In genomic region chr12:92134638-92135274, GRCh38 we compare ENCODE assay signal across 8 cellular contexts. TPM values are rescaled to one million over a fixed set of nuclear protein-coding genes. Genes with fewer than 3 reads are reported as not detected.
A peak's percentile ranks its signal among the peaks of the same experiment; 100 is the strongest.
DNase-seq lines count a peak whose midpoint lies in the region; ATAC-seq and TF ChIP-seq lines count a peak whose summit lies in the region.

No MANE protein-coding gene starts in this region.

- no peaks in the 10 kb centered on the region for H3K27me3 Mint-ChIP-seq in CD4-positive, alpha-beta T cell
- no peaks in the 10 kb centered on the region for H3K27me3 Mint-ChIP-seq in nephron (ENCODE audit: low read depth)

- peak overlapping the region; percentile 99 for H3K27ac Mint-ChIP-seq in CD4-positive, alpha-beta T cell
- peak overlapping the region; percentile 34 to 56 (median 37) for H3K27ac Mint-ChIP-seq in nephron

- no peaks in the 10 kb centered on the region for H3K27me3 ChIP-seq in CD4-positive, alpha-beta T cell (ENCODE audit: control insufficient read depth, insufficient read depth, low read length)
- H3K27me3 ChIP-seq in IMR-90 (ENCODE audit: control insufficient read depth, insufficient read depth, low read length): no peaks in the 10 kb centered on the region

- H3K79me1 ChIP-seq in IMR-90 (ENCODE audit: low read depth in 1 of 2, low read length in 2 of 2): peaks cover 6 to 56% of the 10 kb centered on the region in 2 experiments

- H3K9me3 ChIP-seq in CD4-positive, alpha-beta T cell (ENCODE audit: control insufficient read depth, low read length): no peaks in the 10 kb centered on the region
- H3K9me3 ChIP-seq in IMR-90 (ENCODE audit: control insufficient read depth, insufficient read depth, low read length): no peaks in the 10 kb centered on the region

- peak overlapping the region; percentile 53; the same call in 1 of the 2 replicates for H4K91ac ChIP-seq in IMR-90 (ENCODE audit: insufficient read depth, low read depth, low read length)

- H4K8ac ChIP-seq in IMR-90 (ENCODE audit: low read depth in 2 of 2, low read length in 2 of 2): peak overlapping the region; percentile 20 to 49; a peak in 3 of 4 replicates

- H2AK9ac ChIP-seq in IMR-90 (replicated peaks; ENCODE audit: low read depth, low read length, poor library complexity): no peak overlapping the region

- CTCF ChIA-PET in CD4-positive, alpha-beta T cell (lab: Charles Lee): interaction anchor here (1.1 to 2.7 kb wide), 2 partner anchors 10 to 752 kb away, joined by 3 to 17 read pairs; partner anchors contain the start of gene BTG1
- CTCF ChIA-PET in IMR-90 (lab: Yijun Ruan, JAX): interaction anchor here (0.9 to 1.1 kb wide), 3 partner anchors 9 to 752 kb away, joined by 3 read pairs; no protein-coding TSS in a partner anchor

- peak overlapping the region; percentile 81; the same call in 1 of the 2 replicates for H3K4me2 ChIP-seq in IMR-90 (ENCODE audit: low read depth, low read length)

- TF ChIP-seq POLR2A in IMR-90 (IDR thresholded peaks at IDR 0.05; ENCODE audit: low read depth, low read length): peak; percentile 38; the same call in 1 of the 2 replicates

- no CpG with 5 or more reads among the region's 5 CpGs for WGBS in IMR-90 (ENCODE audit: extremely low coverage in 2 of 2, insufficient read length in 1 of 2), 2 experiments

- H3K4ac ChIP-seq in IMR-90 (ENCODE audit: low read depth, low read length): peak overlapping the region; percentile 71; the same call in 1 of the 2 replicates

- peak overlapping the region; percentile 59 for H2BK20ac ChIP-seq in IMR-90 (ENCODE audit: low read depth, low read length)

- H3K9ac ChIP-seq in IMR-90 (ENCODE audit: low read depth, low read length): 0 out of 2 replicates have a peak overlapping the region, but pooled peaks have one; percentile 40

- H3K4me3 ChIP-seq in IMR-90 (ENCODE audit: insufficient read depth, low read depth, low read length): no peak overlapping the region

- peaks cover 19% of the 10 kb centered on the region for H3K4me1 ChIP-seq in IMR-90 (ENCODE audit: control insufficient read depth, insufficient read depth, low read length)

- H2BK120ac ChIP-seq in IMR-90 (ENCODE audit: low read depth, low read length): peak overlapping the region; percentile 73

- ATAC-seq in CD4-positive, alpha-beta T cell (ENCODE audit: poor library complexity): peak; percentile 19
- peak; percentile 42; the same call in 1 of the 2 replicates for ATAC-seq in IMR-90 (ENCODE audit: low read depth)
- no peak for ATAC-seq in GM21447 (IDR thresholded peaks at IDR 0.05; ENCODE audit: unreplicated experiment)
- no peak for ATAC-seq in HG02938 (IDR thresholded peaks at IDR 0.05; ENCODE audit: unreplicated experiment)

- H3K18ac ChIP-seq in IMR-90 (ENCODE audit: low read depth, low read length): peak overlapping the region; percentile 84; the same call in 1 of the 2 replicates

- no TSS peak for BruUV-seq in IMR-90 (replicated peaks; lab: Mats Ljungman, UMichigan)

- no peak overlapping the region for H2AK5ac ChIP-seq in IMR-90 (ENCODE audit: low read depth, low read length)

- no peak for TF ChIP-seq CTCF in CD4-positive, alpha-beta T cell (IDR thresholded peaks at IDR 0.05)
- TF ChIP-seq CTCF in IMR-90 (conservative IDR thresholded peaks at IDR 0.05; ENCODE audit: low read depth, low read length) (no peak), nephron (IDR thresholded peaks at IDR 0.05; ENCODE audit: unreplicated experiment in 3 of 3) (no peak)

- 0 out of 2 replicates have a peak, but pooled peaks cover 1% of the 10 kb centered on the region for H3K36me3 ChIP-seq in IMR-90 (ENCODE audit: control insufficient read depth, insufficient read depth, low read length)

- peak overlapping the region; percentile 81; the same call in 1 of the 2 replicates for H3K23ac ChIP-seq in IMR-90 (ENCODE audit: low read depth, low read length)

- POLR2A ChIA-PET in CD4-positive, alpha-beta T cell (lab: Charles Lee): interaction anchor here (0.8 to 10.0 kb wide), 17 partner anchors 10 to 436 kb away, joined by 3 to 298 read pairs (median 6); partner anchors contain the start of gene BTG1
- POLR2A ChIA-PET in IMR-90 (lab: Charles Lee; ENCODE audit: unreplicated experiment): interaction anchor here (0.7 kb wide), 1 partner anchor 108 kb away, joined by 4 read pairs; no protein-coding TSS in a partner anchor

- peak overlapping the region; percentile 100 for H3K4me3 Mint-ChIP-seq in CD4-positive, alpha-beta T cell
- H3K4me3 Mint-ChIP-seq in nephron: peak overlapping the region in 1 of 3 experiments; percentile 21

- DNase-seq in CD4-positive, alpha-beta T cell: no peak
- DNase-seq in IMR-90 (peak; percentile 84), astrocyte of the hippocampus (ENCODE audit: low read depth, low spot score) (peak; percentile 39), HUDEP-2 (lab: John Stamatoyannopoulos, UW; ENCODE audit: unreplicated experiment in 76 of 76) (no peak)
- DNase-seq in activated CD8-positive, alpha-beta memory T cell treated with anti-CD3 and anti-CD28 coated beads for 24 hours: no peak

- no peaks in the 10 kb centered on the region for H3K9me3 Mint-ChIP-seq in CD4-positive, alpha-beta T cell
- H3K9me3 Mint-ChIP-seq in nephron: no peaks in the 10 kb centered on the region

- H4K20me1 ChIP-seq in IMR-90 (ENCODE audit: insufficient read depth, low read length): no peaks in the 10 kb centered on the region

- peak overlapping the region; percentile 89; the same call in 1 of the 2 replicates for H4K5ac ChIP-seq in IMR-90 (ENCODE audit: low read depth, low read length)

- H2BK5ac ChIP-seq in IMR-90 (ENCODE audit: low read depth, low read length, poor library complexity, severe bottlenecking): peak overlapping the region; percentile 75

- peaks cover 90% of the 10 kb centered on the region for H3K36me3 Mint-ChIP-seq in CD4-positive, alpha-beta T cell (ENCODE audit: low read depth)
- peaks cover 21% of the 10 kb centered on the region for H3K36me3 Mint-ChIP-seq in nephron (ENCODE audit: low read depth)

- peak overlapping the region; percentile 59 for H3K27ac ChIP-seq in CD4-positive, alpha-beta T cell (ENCODE audit: low read depth, low read length)
- peak overlapping the region; percentile 36 for H3K27ac ChIP-seq in IMR-90 (ENCODE audit: insufficient read depth, low read length)

- H3K4me1 Mint-ChIP-seq in CD4-positive, alpha-beta T cell (ENCODE audit: low read depth): peaks cover 76% of the 10 kb centered on the region
- H3K4me1 Mint-ChIP-seq in nephron: peaks cover 77% of the 10 kb centered on the region

- intact Hi-C loops in CD4-positive, alpha-beta T cell (cut with DNase I, micrococcal nuclease): loop anchor here (5.0 to 10.0 kb wide), 4 partner anchors 37 to 360 kb away; no protein-coding TSS in a partner anchor
- intact Hi-C loops in IMR-90 (cut with micrococcal nuclease): no loop called here

- peaks cover 15% of the 10 kb centered on the region for H3K9me1 ChIP-seq in IMR-90 (ENCODE audit: insufficient read depth, low read length)

- in situ Hi-C loops in IMR-90 (cut with MboI; ENCODE audit: low sequenced_read_pairs): loop anchor here (5.0 kb wide), 2 partner anchors 52 to 322 kb away; no protein-coding TSS in a partner anchor

- peak overlapping the region; percentile 22; the same call in 1 of the 3 replicates for H2BK15ac ChIP-seq in IMR-90 (ENCODE audit: low read depth, low read length)

- peak overlapping the region; percentile 31; the same call in 1 of the 2 replicates for H3K56ac ChIP-seq in IMR-90 (ENCODE audit: extremely low read depth, insufficient read depth, low read length)

- peak overlapping the region; percentile 77 for H3K14ac ChIP-seq in IMR-90 (replicated peaks; ENCODE audit: low read depth, low read length)

- dilution Hi-C loops in IMR-90 (cut with HindIII; ENCODE audit: low sequenced_read_pairs, unreplicated experiment): no loop called here

- no peak for TF ChIP-seq RAD21 in IMR-90 (IDR thresholded peaks at IDR 0.05; ENCODE audit: low read length)

- no peak overlapping the region for H2AFZ ChIP-seq in IMR-90 (replicated peaks; ENCODE audit: low read length, poor library complexity)

TF ChIP-seq in IMR-90, 13 proteins besides CTCF, POLR2A, EP300 and RAD21:
- TF ChIP-seq FOS (IDR thresholded peaks at IDR 0.05; ENCODE audit: low read depth, low read length) (peak; percentile 91), MAFK (IDR thresholded peaks at IDR 0.05; ENCODE audit: low read depth, low read length) (no peak), BHLHE40 (IDR thresholded peaks at IDR 0.05; ENCODE audit: low read depth, low read length) (peak; percentile 45; the same call in 1 of the 2 replicates)

RNA-seq across cellular contexts. Expression of gene BTG1, which starts 10.9 kb away (rescaled TPM):
- 1,000 to 10,000 TPM; 1,698 to 1,774 TPM for total RNA-seq in CD4-positive, alpha-beta T cell
- 3.8 and 8.1 TPM in 2 replicates for total RNA-seq in IMR-90 (2012; rRNA removed)
- polyA plus RNA-seq in IMR-90 (2012; rRNA removed): 33.5 and 43.3 TPM in 2 replicates
- 3.7 and 12.0 TPM in 2 replicates for polyA plus RNA-seq in IMR-90 (2012; cell fraction: cytosol; rRNA removed)
- polyA plus RNA-seq in IMR-90 (2012; cell fraction: nucleus; rRNA removed; ENCODE audit: low replicate concordance): 4.7 and 12.8 TPM in 2 replicates

Comparison
In these comparisons a context has a peak if more than half of its experiments do, and no peak if none do; other contexts are left out.
1. ATAC-seq: peak in CD4-positive, alpha-beta T cell (single experiment) and IMR-90 (single experiment); none in GM21447 (single experiment) and HG02938 (single experiment).
2. DNase-seq: peak in IMR-90 (single experiment) and astrocyte of the hippocampus (single experiment); none in CD4-positive, alpha-beta T cell (0 of 10), HUDEP-2 (0 of 76) and activated CD8-positive, alpha-beta memory T cell treated with anti-CD3 and anti-CD28 coated beads for 24 hours (single experiment).
3. RNA of gene BTG1, which starts 10.9 kb away (total RNA-seq): 1,698 to 1,774 TPM in CD4-positive, alpha-beta T cell; 3.8 to 8.1 TPM in IMR-90; every median in the first group is over 100 times any median in the second.